24 cellular contexts compared by ENCODE assay signal in the genomic region with DNA sequence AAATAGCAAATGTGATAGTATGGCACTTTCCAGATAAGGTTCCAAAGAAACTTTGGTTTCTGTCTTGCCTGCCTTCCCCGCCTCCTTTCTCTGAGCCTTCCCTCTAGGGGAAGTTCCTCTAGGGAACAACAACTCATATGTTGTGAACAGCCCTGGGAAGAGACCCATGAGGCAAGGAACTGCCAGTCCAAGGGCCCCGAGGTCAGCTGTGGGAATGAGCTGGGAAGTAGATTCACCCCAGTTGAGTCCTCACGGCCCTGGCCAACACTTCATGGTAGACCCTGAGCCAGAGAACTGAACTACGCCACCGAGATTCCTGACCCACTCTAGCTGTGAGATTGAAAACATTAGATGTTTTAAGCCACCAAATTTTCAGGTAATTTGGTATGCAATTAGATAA.
DNase-seq lines count a peak whose midpoint lies in the region; ATAC-seq, FAIRE-seq and TF ChIP-seq lines count a peak whose summit lies in the region.
"Had no signal": no experiment of that assay in that cellular context is flagged by ENCODE, and none has a peak within 500 bp of the region (broad histone marks: within the 10 kb centered on the region; RNA-seq: fewer than 3 reads in every experiment).

No MANE protein-coding gene starts in this region.

- ATAC-seq in left cardiac atrium (no peak), K562 (no peak)
- ATAC-seq: A549 had no signal

- H2AFZ ChIP-seq in K562 (ENCODE audit: low read depth, low read length) = peak overlapping the region; percentile 66

- no peak for TF ChIP-seq EP300 in K562 (IDR thresholded peaks at IDR 0.05; ENCODE audit: low read length)

- 25% methylated on average over 5 of the region's 5 CpGs for WGBS in K562 (ENCODE audit: insufficient coverage, low coverage, missing lambda C conversion rate)

- no peaks in the 10 kb centered on the region for H4K20me1 ChIP-seq in K562 (replicated peaks; ENCODE audit: control insufficient read depth, insufficient read depth, low read length)
- H4K20me1 ChIP-seq: BLaER1 treated with 17β-estradiol and CSF1 and Interleukin-3, amounts not matched to agents 10 nM and 100 nM had no signal

- H3K9me3 ChIP-seq in K562 (replicated peaks; ENCODE audit: control insufficient read depth, insufficient read depth, low read depth, low read length) (no peaks in the 10 kb centered on the region), breast epithelium (no peaks in the 10 kb centered on the region)
- H3K9me3 ChIP-seq: A549, BE2C, HAP-1 had no signal

- no peak for TF ChIP-seq RAD21 in K562 (CRISPR knock-in tag; conservative IDR thresholded peaks at IDR 0.05 in 1 of 2, IDR thresholded peaks at IDR 0.05 in 1 of 2)

- FAIRE-seq in K562 (lab: Jason Lieb, UNC) = no peak
- FAIRE-seq: A549, GM12891, GM18507, H54 had no signal

- H3K9ac ChIP-seq in K562 (ENCODE audit: insufficient read depth in 1 of 2, low read depth in 2 of 2, low read length in 2 of 2) = no peak overlapping the region
- H3K9ac ChIP-seq: BLaER1 treated with 17β-estradiol and CSF1 and Interleukin-3, amounts not matched to agents 10 nM and 100 nM had no signal

- H3K4me3 ChIP-seq in K562 = no peak overlapping the region
- no peak overlapping the region for H3K4me3 ChIP-seq in breast epithelium
- H3K4me3 ChIP-seq: A549; BLaER1 treated with 17β-estradiol and CSF1 and Interleukin-3, amounts not matched to agents 10 nM and 100 nM; HAP-1 had no signal

- H3K36me3 ChIP-seq in K562 (ENCODE audit: control insufficient read depth, insufficient read depth, low read length) = no peaks in the 10 kb centered on the region
- no peaks in the 10 kb centered on the region for H3K36me3 ChIP-seq in breast epithelium
- H3K36me3 ChIP-seq: BE2C; BLaER1 treated with 17β-estradiol and CSF1 and Interleukin-3, amounts not matched to agents 10 nM and 100 nM; HAP-1 had no signal

- BruUV-seq in K562 (replicated peaks; lab: Mats Ljungman, UMichigan) = no TSS peak

- no peak for TF ChIP-seq POLR2A in K562 (conservative IDR thresholded peaks at IDR 0.05)
- TF ChIP-seq POLR2A in breast epithelium (IDR thresholded peaks at IDR 0.05) = no peak

- H3K27ac ChIP-seq in K562 (ENCODE audit: extremely low read depth, low read depth, low read length) (no peak overlapping the region), breast epithelium (no peak overlapping the region)
- H3K27ac ChIP-seq: A549; BLaER1 treated with 17β-estradiol and CSF1 and Interleukin-3, amounts not matched to agents 10 nM and 100 nM had no signal

- H3K4me1 ChIP-seq in K562 (replicated peaks in 1 of 2; ENCODE audit: control insufficient read depth in 2 of 2, insufficient read depth in 2 of 2, low read length in 2 of 2) (peaks cover 0 to 4% of the 10 kb centered on the region in 2 experiments; a peak in 3 of 5 replicates), breast epithelium (no peaks in the 10 kb centered on the region)
- H3K4me1 ChIP-seq: BE2C, HAP-1 had no signal

- no peak for TF ChIP-seq CTCF in K562 (IDR thresholded peaks at IDR 0.05 in 2 of 3, conservative IDR thresholded peaks at IDR 0.05 in 1 of 3; ENCODE audit: insufficient read depth in 2 of 3, low read depth in 1 of 3, low read length in 3 of 3)
- TF ChIP-seq CTCF in GM10266 (IDR thresholded peaks at IDR 0.05; ENCODE audit: control insufficient read depth, insufficient read depth, low read depth, missing control alignments) = no peak
- no peak for TF ChIP-seq CTCF in breast epithelium (IDR thresholded peaks at IDR 0.05)

- H3K27me3 ChIP-seq in K562 (ENCODE audit: control insufficient read depth in 2 of 2, insufficient read depth in 2 of 2, low read length in 2 of 2) = no peaks in the 10 kb centered on the region
- no peaks in the 10 kb centered on the region for H3K27me3 ChIP-seq in breast epithelium
- H3K27me3 ChIP-seq: BE2C; BLaER1 treated with 17β-estradiol and CSF1 and Interleukin-3, amounts not matched to agents 10 nM and 100 nM had no signal

- H3K9me1 ChIP-seq in K562 (ENCODE audit: control insufficient read depth, insufficient read depth, low read length) = no peaks in the 10 kb centered on the region

- in situ Hi-C loops in K562 (cut with MboI) = no loop called here

- DNase-seq in left cardiac atrium (peak; percentile 21), cardiac septum (ENCODE audit: low spot score) (no peak), OCI-M1 (lab: John Stamatoyannopoulos, UW) (peak; percentile 19), K562 (ENCODE audit: extremely low read depth in 1 of 4, low spot score in 3 of 4) (no peak), GM10266 (ENCODE audit: extremely low spot score) (no peak), breast epithelium (ENCODE audit: low spot score in 2 of 2) (no peak)
- DNase-seq: 8988T; ACHN; AML-193; BE2C; CD4-positive, alpha-beta T cell; CD8-positive, alpha-beta memory T cell; DMS 273 treated with DMSO at 0.1 percent for 48 hours; DMS79; EL; GDM1; GOT3; HFFc6 had no signal

- CTCF ChIA-PET in K562 (lab: Yijun Ruan, JAX; ENCODE audit: low intra/inter-chr PET ratio) = no interaction called here

- no peak overlapping the region for H3K4me2 ChIP-seq in K562 (ENCODE audit: insufficient read depth, low read length)
- H3K4me2 ChIP-seq: A549; BLaER1 treated with 17β-estradiol and CSF1 and Interleukin-3, amounts not matched to agents 10 nM and 100 nM had no signal

- POLR2A ChIA-PET in K562 (lab: Yijun Ruan, JAX) = no interaction called here

- no peaks in the 10 kb centered on the region for H3K79me2 ChIP-seq in K562 (ENCODE audit: control insufficient read depth, insufficient read depth, low read length)

- intact Hi-C loops in left cardiac atrium (cut with DNase I) (no loop called here), cardiac septum (cut with DNase I) (loop anchor here (5.0 to 10.0 kb wide), 3 partner anchors 114 to 671 kb away; no protein-coding TSS in a partner anchor), K562 (cut with micrococcal nuclease) (no loop called here), breast epithelium (cut with DNase I; ENCODE audit: low total_unique reads) (no loop called here)

TF ChIP-seq in K562, 482 proteins besides CTCF, POLR2A, EP300 and RAD21:
- no peak for TF ChIP-seq NFE2 (IDR thresholded peaks at IDR 0.05; ENCODE audit: low read depth)
- TF ChIP-seq SMARCA4 (IDR thresholded peaks at IDR 0.05) = no peak

Comparison
In these comparisons a context has a peak if more than half of its experiments do, and no peak if none do; other contexts are left out.
1. DNase-seq: peak in left cardiac atrium (single experiment) and OCI-M1 (single experiment); none in cardiac septum (single experiment), K562 (0 of 4), GM10266 (single experiment) and breast epithelium (0 of 2).